10 cellular contexts compared by ENCODE assay signal in genomic region chr17:76146053-76146875, GRCh38. TPM values are rescaled to one million over a fixed set of nuclear protein-coding genes. Genes with fewer than 3 reads are reported as not detected.
DNase-seq lines count a peak whose midpoint lies in the region; ATAC-seq and TF ChIP-seq lines count a peak whose summit lies in the region.
"Had no signal": no experiment of that assay in that cellular context is flagged by ENCODE, and none has a peak within 500 bp of the region (broad histone marks: within the 10 kb centered on the region; RNA-seq: fewer than 3 reads in every experiment).

No MANE protein-coding gene starts in this region.

- POLR2A ChIA-PET in activated CD4-positive, alpha-beta T cell treated with anti-CD3 and anti-CD28 coated beads, Interleukin-2, amount 10 ng/mL, durations not matched to agents 7 days and 5 days (lab: Charles Lee), result interaction anchor here (0.7 to 1.0 kb wide), 2 partner anchors 83 to 119 kb away, joined by 3 read pairs; partner anchors contain the start of gene UBALD2

- H3K9me3 Mint-ChIP-seq in activated CD4-positive, alpha-beta T cell treated with anti-CD3 and anti-CD28 coated beads, Interleukin-2, amount 10 ng/mL, durations not matched to agents 7 days and 5 days, result no peaks in the 10 kb centered on the region
- H3K9me3 Mint-ChIP-seq in endothelial cell (ENCODE audit: unreplicated experiment), result no peaks in the 10 kb centered on the region
- no peaks in the 10 kb centered on the region for H3K9me3 Mint-ChIP-seq in stimulated activated naive CD8-positive, alpha-beta T cell treated with anti-CD3 and anti-CD28 coated beads, Interleukin-15, amount 100 ng/mL, for 72 hours

- H3K36me3 Mint-ChIP-seq in activated CD4-positive, alpha-beta T cell treated with anti-CD3 and anti-CD28 coated beads, Interleukin-2, amount 10 ng/mL, durations not matched to agents 7 days and 5 days (ENCODE audit: low read depth), result peaks cover 55% of the 10 kb centered on the region
- peaks cover 2% of the 10 kb centered on the region for H3K36me3 Mint-ChIP-seq in T-helper 17 cell (ENCODE audit: low read depth)
- peaks cover 6% of the 10 kb centered on the region for H3K36me3 Mint-ChIP-seq in endothelial cell (ENCODE audit: low read depth, unreplicated experiment)

- peak overlapping the region; percentile 30 for H3K4me3 Mint-ChIP-seq in activated CD4-positive, alpha-beta T cell treated with anti-CD3 and anti-CD28 coated beads, Interleukin-2, amount 10 ng/mL, durations not matched to agents 7 days and 5 days
- H3K4me3 Mint-ChIP-seq in T-helper 17 cell (peak overlapping the region; percentile 84), endothelial cell (ENCODE audit: unreplicated experiment) (peak overlapping the region; percentile 69)
- peak overlapping the region; percentile 61 to 78 for H3K4me3 Mint-ChIP-seq in stimulated activated naive CD8-positive, alpha-beta T cell treated with anti-CD3 and anti-CD28 coated beads, Interleukin-15, amount 100 ng/mL, for 72 hours

- H3K4me1 Mint-ChIP-seq in activated CD4-positive, alpha-beta T cell treated with anti-CD3 and anti-CD28 coated beads, Interleukin-2, amount 10 ng/mL, durations not matched to agents 7 days and 5 days, result peaks cover 72% of the 10 kb centered on the region
- H3K4me1 Mint-ChIP-seq in T-helper 17 cell (peaks cover 49% of the 10 kb centered on the region), endothelial cell (ENCODE audit: unreplicated experiment) (peaks cover 55% of the 10 kb centered on the region)
- peaks cover 63% of the 10 kb centered on the region for H3K4me1 Mint-ChIP-seq in stimulated activated naive CD8-positive, alpha-beta T cell treated with anti-CD3 and anti-CD28 coated beads, Interleukin-15, amount 100 ng/mL, for 72 hours

- no peak for ATAC-seq in T-helper 17 cell
- ATAC-seq in stimulated activated naive CD8-positive, alpha-beta T cell treated with anti-CD3 and anti-CD28 coated beads, Interleukin-15, amount 100 ng/mL, for 72 hours, result peak; percentile 11
- no peak for ATAC-seq in GM21528 (IDR thresholded peaks at IDR 0.05; ENCODE audit: low FRiP score, unreplicated experiment)
- ATAC-seq: right cardiac atrium had no signal

- no peaks in the 10 kb centered on the region for H3K9me3 ChIP-seq in T-helper 17 cell (ENCODE audit: control insufficient read depth, low read length, poor library complexity, severe bottlenecking)

- no peak for TF ChIP-seq CTCF in endothelial cell (IDR thresholded peaks at IDR 0.05; ENCODE audit: unreplicated experiment)

- H3K27ac Mint-ChIP-seq in activated CD4-positive, alpha-beta T cell treated with anti-CD3 and anti-CD28 coated beads, Interleukin-2, amount 10 ng/mL, durations not matched to agents 7 days and 5 days, result peak overlapping the region; percentile 94
- peak overlapping the region; percentile 95 for H3K27ac Mint-ChIP-seq in T-helper 17 cell
- H3K27ac Mint-ChIP-seq in endothelial cell (ENCODE audit: unreplicated experiment), result peak overlapping the region; percentile 92
- peak overlapping the region; percentile 95 to 97 for H3K27ac Mint-ChIP-seq in stimulated activated naive CD8-positive, alpha-beta T cell treated with anti-CD3 and anti-CD28 coated beads, Interleukin-15, amount 100 ng/mL, for 72 hours

- CTCF ChIA-PET in activated CD4-positive, alpha-beta T cell treated with anti-CD3 and anti-CD28 coated beads, Interleukin-2, amount 10 ng/mL, durations not matched to agents 7 days and 5 days (lab: Charles Lee), result interaction anchor here (0.8 to 4.2 kb wide), 8 partner anchors 10 to 241 kb away, joined by 3 to 12 read pairs (median 4); no protein-coding TSS in a partner anchor

- no peak for DNase-seq in activated CD4-positive, alpha-beta T cell treated with anti-CD3 and anti-CD28 coated beads, Interleukin-2, amount 10 ng/mL, durations not matched to agents 7 days and 5 days
- DNase-seq in activated CD4-positive, alpha-beta T cell treated with anti-CD3 and anti-CD28 coated beads, Interleukin-2, amount 50 U/mL, for 1 hour, result no peak
- DNase-seq in T-helper 17 cell (no peak), endothelial cell (ENCODE audit: low spot score) (no peak), NCI-H2081 treated with DMSO at 0.1 percent for 48 hours (lab: John Stamatoyannopoulos, UW) (no peak), NCI-H187 treated with DMSO at 0.1 percent for 48 hours (lab: John Stamatoyannopoulos, UW) (no peak)
- no peak for DNase-seq in stimulated activated naive CD8-positive, alpha-beta T cell treated with anti-CD3 and anti-CD28 coated beads, Interleukin-15, amount 100 ng/mL, for 72 hours
- DNase-seq: amygdala had no signal

- no peaks in the 10 kb centered on the region for H3K27me3 Mint-ChIP-seq in activated CD4-positive, alpha-beta T cell treated with anti-CD3 and anti-CD28 coated beads, Interleukin-2, amount 10 ng/mL, durations not matched to agents 7 days and 5 days
- H3K27me3 Mint-ChIP-seq in T-helper 17 cell (no peaks in the 10 kb centered on the region), endothelial cell (ENCODE audit: unreplicated experiment) (peaks cover 13% of the 10 kb centered on the region)
- no peaks in the 10 kb centered on the region for H3K27me3 Mint-ChIP-seq in stimulated activated naive CD8-positive, alpha-beta T cell treated with anti-CD3 and anti-CD28 coated beads, Interleukin-15, amount 100 ng/mL, for 72 hours

RNA-seq across cellular contexts. Expression of gene FOXJ1, which starts 5.2 kb away (rescaled TPM):
- total RNA-seq in activated CD4-positive, alpha-beta T cell treated with anti-CD3 and anti-CD28 coated beads, Interleukin-2, amount 10 ng/mL, durations not matched to agents 7 days and 5 days, result under 1 TPM; 0.20 to 0.48 TPM
- total RNA-seq in T-helper 17 cell (1 to 10 TPM; 1.3 to 2.1 TPM), endothelial cell (ENCODE audit: unreplicated experiment) (2.1 TPM)
- total RNA-seq: right cardiac atrium had no signal

RNA-seq across cellular contexts. Expression of gene EXOC7, which starts 42.7 kb away (rescaled TPM):
- total RNA-seq in activated CD4-positive, alpha-beta T cell treated with anti-CD3 and anti-CD28 coated beads, Interleukin-2, amount 10 ng/mL, durations not matched to agents 7 days and 5 days, result 100 to 1,000 TPM; 140 to 147 TPM
- total RNA-seq in T-helper 17 cell (10 to 100 TPM; 80.7 to 85.3 TPM), endothelial cell (ENCODE audit: unreplicated experiment) (183 TPM)

Comparison
In these comparisons a context has a peak if more than half of its experiments do, and no peak if none do; other contexts are left out.
1. H3K4me3 Mint-ChIP-seq: peak in every context shown above with its lines; median percentile 84 in T-helper 17 cell; 70 in stimulated activated naive CD8-positive, alpha-beta T cell treated with anti-CD3 and anti-CD28 coated beads, Interleukin-15, amount 100 ng/mL, for 72 hours; 69 in endothelial cell; 30 in activated CD4-positive, alpha-beta T cell treated with anti-CD3 and anti-CD28 coated beads, Interleukin-2, amount 10 ng/mL, durations not matched to agents 7 days and 5 days.